Comparison of ENCODE assay signal across 2 cellular contexts in genomic region chr12:109449845-109450532, GRCh38.
TF ChIP-seq lines count a peak whose summit lies in the region.

No MANE protein-coding gene starts in this region.

TF ChIP-seq in HEK293, 187 proteins besides CTCF, POLR2A, EP300 and RAD21 (continued from another document):
- no peak for TF ChIP-seq ZNF433 (tag by site-specific recombination; IDR thresholded peaks at IDR 0.05; ENCODE audit: low read depth)
- TF ChIP-seq ZNF274 (IDR thresholded peaks at IDR 0.05; ENCODE audit: low read length): no peak
- TF ChIP-seq ZNF274 (tag by site-specific recombination; IDR thresholded peaks at IDR 0.05; ENCODE audit: borderline replicate concordance): no peak
- no peak for TF ChIP-seq ZNF391 (tag by site-specific recombination; IDR thresholded peaks at IDR 0.05; ENCODE audit: borderline replicate concordance, low read depth)
- no peak for TF ChIP-seq REPIN1 (tag by site-specific recombination; IDR thresholded peaks at IDR 0.05; ENCODE audit: low read depth)
- no peak for TF ChIP-seq ZBTB20 (tag by site-specific recombination; IDR thresholded peaks at IDR 0.05)
- no peak for TF ChIP-seq GFI1B (tag by site-specific recombination; IDR thresholded peaks at IDR 0.05)
- TF ChIP-seq ZNF302 (tag by site-specific recombination; IDR thresholded peaks at IDR 0.05; ENCODE audit: low read depth): no peak

TF ChIP-seq in SK-N-SH, 30 proteins besides CTCF, POLR2A, EP300 and RAD21 (continued from another document):
- TF ChIP-seq, protein P1, sequence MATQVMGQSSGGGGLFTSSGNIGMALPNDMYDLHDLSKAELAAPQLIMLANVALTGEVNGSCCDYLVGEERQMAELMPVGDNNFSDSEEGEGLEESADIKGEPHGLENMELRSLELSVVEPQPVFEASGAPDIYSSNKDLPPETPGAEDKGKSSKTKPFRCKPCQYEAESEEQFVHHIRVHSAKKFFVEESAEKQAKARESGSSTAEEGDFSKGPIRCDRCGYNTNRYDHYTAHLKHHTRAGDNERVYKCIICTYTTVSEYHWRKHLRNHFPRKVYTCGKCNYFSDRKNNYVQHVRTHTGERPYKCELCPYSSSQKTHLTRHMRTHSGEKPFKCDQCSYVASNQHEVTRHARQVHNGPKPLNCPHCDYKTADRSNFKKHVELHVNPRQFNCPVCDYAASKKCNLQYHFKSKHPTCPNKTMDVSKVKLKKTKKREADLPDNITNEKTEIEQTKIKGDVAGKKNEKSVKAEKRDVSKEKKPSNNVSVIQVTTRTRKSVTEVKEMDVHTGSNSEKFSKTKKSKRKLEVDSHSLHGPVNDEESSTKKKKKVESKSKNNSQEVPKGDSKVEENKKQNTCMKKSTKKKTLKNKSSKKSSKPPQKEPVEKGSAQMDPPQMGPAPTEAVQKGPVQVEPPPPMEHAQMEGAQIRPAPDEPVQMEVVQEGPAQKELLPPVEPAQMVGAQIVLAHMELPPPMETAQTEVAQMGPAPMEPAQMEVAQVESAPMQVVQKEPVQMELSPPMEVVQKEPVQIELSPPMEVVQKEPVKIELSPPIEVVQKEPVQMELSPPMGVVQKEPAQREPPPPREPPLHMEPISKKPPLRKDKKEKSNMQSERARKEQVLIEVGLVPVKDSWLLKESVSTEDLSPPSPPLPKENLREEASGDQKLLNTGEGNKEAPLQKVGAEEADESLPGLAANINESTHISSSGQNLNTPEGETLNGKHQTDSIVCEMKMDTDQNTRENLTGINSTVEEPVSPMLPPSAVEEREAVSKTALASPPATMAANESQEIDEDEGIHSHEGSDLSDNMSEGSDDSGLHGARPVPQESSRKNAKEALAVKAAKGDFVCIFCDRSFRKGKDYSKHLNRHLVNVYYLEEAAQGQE (IDR thresholded peaks at IDR 0.05; ENCODE audit: low read depth, low read length): no peak
- TF ChIP-seq RCOR1 (IDR thresholded peaks at IDR 0.05; ENCODE audit: low read length): no peak
- no peak for TF ChIP-seq EZH2phosphoT487 (IDR thresholded peaks at IDR 0.05; ENCODE audit: borderline replicate concordance, low read depth)
- no peak for TF ChIP-seq MXI1 (IDR thresholded peaks at IDR 0.05; ENCODE audit: low read depth, low read length)
- no peak for TF ChIP-seq POLR2AphosphoS5 (IDR thresholded peaks at IDR 0.05; ENCODE audit: low read depth, low read length)
